ENCODE assay signal across 24 cellular contexts in genomic region chr17:21171970-21172510, GRCh38. TPM values are rescaled to one million over a fixed set of nuclear protein-coding genes. Genes with fewer than 3 reads are reported as not detected.
DNase-seq lines count a peak whose midpoint lies in the region; ATAC-seq and TF ChIP-seq lines count a peak whose summit lies in the region.
"Had no signal": no experiment of that assay in that cellular context is flagged by ENCODE, and none has a peak within 500 bp of the region (broad histone marks: within the 10 kb centered on the region; RNA-seq: fewer than 3 reads in every experiment).

No MANE protein-coding gene starts in this region.

- no peak for TF ChIP-seq CTCF in GM13977 (IDR thresholded peaks at IDR 0.05; ENCODE audit: extremely low read depth, insufficient read depth, missing control alignments)
- no peak for TF ChIP-seq CTCF in endodermal cell (conservative IDR thresholded peaks at IDR 0.05)
- no peak for TF ChIP-seq CTCF in PC-3 (conservative IDR thresholded peaks at IDR 0.05; ENCODE audit: low read depth, low read length)

- H3K4me2 ChIP-seq in PC-3 (ENCODE audit: low read length), result no peak overlapping the region
- H3K4me2 ChIP-seq: KMS-11, SK-N-SH had no signal

- no peaks in the 10 kb centered on the region for H3K27me3 ChIP-seq in endodermal cell (ENCODE audit: control insufficient read depth, insufficient read depth, low read length, poor library complexity, severe bottlenecking)
- H3K27me3 ChIP-seq in skeletal muscle tissue (ENCODE audit: control insufficient read depth in 3 of 3, insufficient read depth in 3 of 3, low read length in 3 of 3), result no peaks in the 10 kb centered on the region
- H3K27me3 ChIP-seq in PC-3 (ENCODE audit: low read length), result no peaks in the 10 kb centered on the region
- H3K27me3 ChIP-seq: BE2C had no signal

- peaks cover 11% of the 10 kb centered on the region for H3K36me3 ChIP-seq in endodermal cell (ENCODE audit: control insufficient read depth, insufficient read depth, low read length)
- peaks cover 5 to 23% (median 7%) of the 10 kb centered on the region in 3 donors for H3K36me3 ChIP-seq in skeletal muscle tissue (ENCODE audit: control insufficient read depth in 3 of 3, insufficient read depth in 3 of 3, low read length in 3 of 3)
- peaks cover 12% of the 10 kb centered on the region for H3K36me3 ChIP-seq in PC-3 (ENCODE audit: low read depth, low read length)
- H3K36me3 ChIP-seq: BE2C, WERI-Rb-1 had no signal

- H3K9me2 ChIP-seq in PC-3 (replicated peaks; ENCODE audit: low read length), result no peaks in the 10 kb centered on the region
- H3K9me2 ChIP-seq: SK-N-SH had no signal

- H3K4me1 ChIP-seq in endodermal cell (ENCODE audit: control insufficient read depth, insufficient read depth, low read length), result no peaks in the 10 kb centered on the region
- peaks cover 79 to 81% (median 80%) of the 10 kb centered on the region in 3 donors for H3K4me1 ChIP-seq in skeletal muscle tissue (ENCODE audit: control insufficient read depth in 3 of 3, insufficient read depth in 3 of 3, low read length in 3 of 3)
- H3K4me1 ChIP-seq in PC-3 (ENCODE audit: insufficient read depth, low read length), result no peaks in the 10 kb centered on the region
- H3K4me1 ChIP-seq: BE2C had no signal

- peak; percentile 2 for DNase-seq in activated gamma-delta T cell treated with anti-CD3 and anti-CD28 coated beads, Interleukin-2, amount 50 U/mL, for 16 hours (ENCODE audit: low read depth)
- DNase-seq in activated gamma-delta T cell (lab: John Stamatoyannopoulos, UW) (no peak), GM13977 (ENCODE audit: low spot score) (peak; percentile 1), endodermal cell (peak; percentile 40), DMS79 treated with DMSO at 0.1 percent for 48 hours (lab: John Stamatoyannopoulos, UW) (no peak), RKO (ENCODE audit: low spot score) (no peak), PC-3 (no peak)
- DNase-seq: activated naive CD4-positive, alpha-beta T cell treated with anti-CD3 and anti-CD28 coated beads, Interleukin-2, amount 10 ng/mL, durations not matched to agents 7 days and 5 days; anterior cingulate cortex; BE2C; COR-L47; cortex of kidney; DMS79; HCEC 1CT; NCI-H1436; NCI-H524 treated with DMSO at 0.1 percent for 48 hours; posterior cingulate gyrus; RPMI8226; SK-N-SH; WERI-Rb-1 had no signal

- H2AFZ ChIP-seq in PC-3 (ENCODE audit: low read length), result no peak overlapping the region

- H3K9me3 ChIP-seq in endodermal cell (ENCODE audit: control insufficient read depth, low read length) (no peaks in the 10 kb centered on the region), skeletal muscle tissue (ENCODE audit: control insufficient read depth in 3 of 3, low read length in 3 of 3) (no peaks in the 10 kb centered on the region), PC-3 (ENCODE audit: low read length) (no peaks in the 10 kb centered on the region)
- H3K9me3 ChIP-seq: BE2C, SK-N-SH had no signal

- H3K4me3 Mint-ChIP-seq in endodermal cell, result no peak overlapping the region
- H3K4me3 Mint-ChIP-seq: activated CD4-positive, alpha-beta memory T cell treated with anti-CD3 and anti-CD28 coated beads for 36 hours; activated naive CD4-positive, alpha-beta T cell treated with anti-CD3 and anti-CD28 coated beads, Interleukin-2, amount 10 ng/mL, durations not matched to agents 7 days and 5 days had no signal

- H3K4me1 Mint-ChIP-seq in endodermal cell, result peaks cover 4% of the 10 kb centered on the region

- no peaks in the 10 kb centered on the region for H3K27me3 Mint-ChIP-seq in endodermal cell (ENCODE audit: insufficient read depth)
- H3K27me3 Mint-ChIP-seq: activated CD4-positive, alpha-beta memory T cell treated with anti-CD3 and anti-CD28 coated beads for 36 hours; activated naive CD4-positive, alpha-beta T cell treated with anti-CD3 and anti-CD28 coated beads, Interleukin-2, amount 10 ng/mL, durations not matched to agents 7 days and 5 days had no signal

- H3K9ac ChIP-seq in endodermal cell (ENCODE audit: extremely low read depth, low read length, poor library complexity, severe bottlenecking) (no peak overlapping the region), skeletal muscle tissue (ENCODE audit: low read depth in 1 of 3, low read length in 3 of 3) (peak overlapping the region in 2 of 3 donors; percentile 27 to 61), PC-3 (ENCODE audit: low read length) (no peak overlapping the region)
- H3K9ac ChIP-seq: KMS-11, SK-N-SH had no signal

- in situ Hi-C loops in GM13977 (cut with MboI; ENCODE audit: low pct_unique_long_range_greater_than_20kb, low sequenced_read_pairs, unreplicated experiment), result no loop called here

- no peaks in the 10 kb centered on the region for H3F3A ChIP-seq in PC-3 (ENCODE audit: low read length, unreplicated experiment)

- intact Hi-C loops in PC-3 (cut with micrococcal nuclease), result no loop called here

- H3K36me3 Mint-ChIP-seq in endodermal cell (ENCODE audit: low read depth), result peaks cover 35% of the 10 kb centered on the region

- H3K27ac ChIP-seq in endodermal cell (ENCODE audit: low read depth, low read length) (no peak overlapping the region), skeletal muscle tissue (ENCODE audit: low read depth, low read length) (peak overlapping the region; percentile 98), PC-3 (ENCODE audit: low read length) (no peak overlapping the region)
- H3K27ac ChIP-seq: KMS-11, WERI-Rb-1 had no signal

- H3K4me3 ChIP-seq in endodermal cell (ENCODE audit: low read length), result no peak overlapping the region
- peak overlapping the region in 1 of 3 donors; percentile 31 for H3K4me3 ChIP-seq in skeletal muscle tissue (ENCODE audit: low read length in 3 of 3)
- H3K4me3 ChIP-seq in PC-3 (ENCODE audit: low read length), result no peak overlapping the region
- H3K4me3 ChIP-seq: lung had no signal

- H3K79me2 ChIP-seq in PC-3 (ENCODE audit: low read length), result no peaks in the 10 kb centered on the region

- WGBS in endodermal cell (ENCODE audit: insufficient coverage in 1 of 2, insufficient read length in 1 of 2), 2 experiments, result 96 to 99% methylated on average over 11 to 17 of the region's 17 CpGs

- H3K9me3 Mint-ChIP-seq in endodermal cell, result no peaks in the 10 kb centered on the region
- H3K9me3 Mint-ChIP-seq: activated CD4-positive, alpha-beta memory T cell treated with anti-CD3 and anti-CD28 coated beads for 36 hours; activated naive CD4-positive, alpha-beta T cell treated with anti-CD3 and anti-CD28 coated beads, Interleukin-2, amount 10 ng/mL, durations not matched to agents 7 days and 5 days had no signal

- no peaks in the 10 kb centered on the region for H4K20me1 ChIP-seq in PC-3 (ENCODE audit: low read length)

- no peak for ATAC-seq in PC-3

- no TSS peak for BruUV-seq in PC-3 (replicated peaks; lab: Mats Ljungman, UMichigan)

- POLR2A ChIA-PET in PC-3 (lab: Charles Lee; ENCODE audit: unreplicated experiment), result no interaction called here

- no peak overlapping the region for H3K27ac Mint-ChIP-seq in endodermal cell
- H3K27ac Mint-ChIP-seq: activated CD4-positive, alpha-beta memory T cell treated with anti-CD3 and anti-CD28 coated beads for 36 hours; activated naive CD4-positive, alpha-beta T cell treated with anti-CD3 and anti-CD28 coated beads, Interleukin-2, amount 10 ng/mL, durations not matched to agents 7 days and 5 days had no signal

- CTCF ChIA-PET in PC-3 (lab: Charles Lee), result no interaction called here

RNA-seq across cellular contexts. Expression of gene TMEM11, which starts 41.9 kb away (rescaled TPM):
- total RNA-seq in endodermal cell (10 to 100 TPM; 26.3 to 28.0 TPM), skeletal muscle tissue (20.9 TPM), PC-3 (2014; rRNA removed) (58.1 and 70.8 TPM in 2 replicates)
- polyA plus RNA-seq in endodermal cell (2013, experiment 1 of 2), result 29.6 TPM
- 26.6 TPM for polyA plus RNA-seq in endodermal cell (2013, experiment 2 of 2)

RNA-seq across cellular contexts. Expression of gene DHRS7B, which starts 45.3 kb away (rescaled TPM):
- total RNA-seq in endodermal cell (10 to 100 TPM; 20.8 to 24.2 TPM), skeletal muscle tissue (29.7 TPM), PC-3 (2014; rRNA removed) (29.5 and 38.4 TPM in 2 replicates)
- polyA plus RNA-seq in endodermal cell (2013, experiment 1 of 2), result 16.9 TPM
- polyA plus RNA-seq in endodermal cell (2013, experiment 2 of 2), result 15.0 TPM

Comparison
In these comparisons a context has a peak if more than half of its experiments do, and no peak if none do; other contexts are left out.
1. DNase-seq: peak in activated gamma-delta T cell treated with anti-CD3 and anti-CD28 coated beads, Interleukin-2, amount 50 U/mL, for 16 hours (single experiment), GM13977 (single experiment) and endodermal cell (single experiment); none in activated gamma-delta T cell (single experiment), DMS79 treated with DMSO at 0.1 percent for 48 hours (single experiment), RKO (single experiment) and PC-3 (single experiment).
2. H3K9ac ChIP-seq: peak in skeletal muscle tissue (2 of 3); none in endodermal cell (single experiment) and PC-3 (single experiment).